ENCODE assay signal across 9 cellular contexts in genomic region chr17:77214743-77215142, GRCh38.
A peak's percentile ranks its signal among the peaks of the same experiment; 100 is the strongest.
DNase-seq lines count a peak whose midpoint lies in the region; ATAC-seq, FAIRE-seq and TF ChIP-seq lines count a peak whose summit lies in the region.
"Had no signal": no experiment of that assay in that cellular context is flagged by ENCODE, and none has a peak within 500 bp of the region (broad histone marks: within the 10 kb centered on the region; RNA-seq: fewer than 3 reads in every experiment).

No MANE protein-coding gene starts in this region.

- ATAC-seq in pancreas, result peak in 3 of 4 donors; percentile 52 to 70 (median 67)
- no peak for ATAC-seq in HG03469 (IDR thresholded peaks at IDR 0.05; ENCODE audit: unreplicated experiment)
- ATAC-seq in GM19035 (IDR thresholded peaks at IDR 0.05; ENCODE audit: unreplicated experiment), result no peak
- ATAC-seq in HG03095 (IDR thresholded peaks at IDR 0.05; ENCODE audit: unreplicated experiment), result no peak
- ATAC-seq: naive thymus-derived CD8-positive, alpha-beta T cell had no signal

- DNase-seq in H4 (ENCODE audit: low spot score) (peak; percentile 48), SK-N-DZ (ENCODE audit: low spot score) (peak; percentile 46), fibroblast of mammary gland (ENCODE audit: low read depth) (peak; percentile 34), pancreas (no peak)

- H3K9me3 ChIP-seq in BLaER1, result no peaks in the 10 kb centered on the region
- H3K9me3 ChIP-seq in pancreas, result no peaks in the 10 kb centered on the region

- no peaks in the 10 kb centered on the region; the same call in 1 of the 2 replicates for H4K20me1 ChIP-seq in BLaER1

- H3K4me2 ChIP-seq in BLaER1, result no peak overlapping the region

- peak; percentile 41 for TF ChIP-seq CTCF in fibroblast of mammary gland (conservative IDR thresholded peaks at IDR 0.05; ENCODE audit: control insufficient read depth, insufficient read depth, low read depth, low read length)
- no peak for TF ChIP-seq CTCF in pancreas (IDR thresholded peaks at IDR 0.05)

- intact Hi-C loops in pancreas (cut with DNase I), result no loop called here

- no peak for FAIRE-seq in pancreas (lab: Jason Lieb, UNC)

- 0 out of 2 replicates have a peak overlapping the region, but pooled peaks have one; percentile 7 for H3K27ac ChIP-seq in BLaER1
- H3K27ac ChIP-seq in pancreas, result no peak overlapping the region

- peaks cover 67% of the 10 kb centered on the region for H3K36me3 ChIP-seq in BLaER1
- H3K36me3 ChIP-seq in pancreas, result peaks cover 4 to 63% (median 25%) of the 10 kb centered on the region in 3 donors

- H3K4me3 ChIP-seq in BLaER1 (no peak overlapping the region), fibroblast of mammary gland (ENCODE audit: control insufficient read depth, low read depth, low read length) (no peak overlapping the region), pancreas (no peak overlapping the region)

- H3K4me1 ChIP-seq in BLaER1, result peaks cover 41% of the 10 kb centered on the region
- no peaks in the 10 kb centered on the region for H3K4me1 ChIP-seq in pancreas

- no peak overlapping the region for H3K9ac ChIP-seq in BLaER1

- H3K27me3 ChIP-seq in BLaER1 (no peaks in the 10 kb centered on the region), pancreas (no peaks in the 10 kb centered on the region)

- WGBS in pancreas, 2 donors, result 80 to 84% methylated on average over 11 of the region's 11 CpGs

Comparison
In these comparisons a context has a peak if more than half of its experiments do, and no peak if none do; other contexts are left out.
1. DNase-seq: peak in H4 (single experiment), SK-N-DZ (single experiment) and fibroblast of mammary gland (single experiment); none in pancreas (0 of 6).
2. ATAC-seq: peak in pancreas (3 of 4); none in HG03469 (single experiment), GM19035 (single experiment) and HG03095 (single experiment).